Comparison of ENCODE assay signal across 18 cellular contexts in genomic region chr5:158409507-158409906, GRCh38.
DNase-seq lines count a peak whose midpoint lies in the region; ATAC-seq, FAIRE-seq and TF ChIP-seq lines count a peak whose summit lies in the region.
"Had no signal": no experiment of that assay in that cellular context is flagged by ENCODE, and none has a peak within 500 bp of the region (broad histone marks: within the 10 kb centered on the region; RNA-seq: fewer than 3 reads in every experiment).

No MANE protein-coding gene starts in this region.

- H3K9me3 Mint-ChIP-seq in astrocyte (ENCODE audit: unreplicated experiment) = peaks cover 4% of the 10 kb centered on the region

- no peaks in the 10 kb centered on the region for H3K36me3 ChIP-seq in astrocyte (ENCODE audit: insufficient read depth, low read length)
- H3K36me3 ChIP-seq in BE2C = no peaks in the 10 kb centered on the region
- H3K36me3 ChIP-seq in SK-N-SH (replicated peaks in 1 of 2; ENCODE audit: control insufficient read depth in 1 of 2, insufficient read depth in 2 of 2, low read length in 1 of 2) = no peaks in the 10 kb centered on the region
- H3K36me3 ChIP-seq: esophagus muscularis mucosa had no signal

- H3K4me3 Mint-ChIP-seq in astrocyte (ENCODE audit: unreplicated experiment) = no peak overlapping the region
- H3K4me3 Mint-ChIP-seq: CD14-positive monocyte had no signal

- POLR2A ChIA-PET in SK-N-SH (lab: Yijun Ruan, JAX) = no interaction called here

- H3K27ac ChIP-seq in astrocyte (ENCODE audit: low read depth, low read length) (no peak overlapping the region), SK-N-SH (ENCODE audit: low read depth in 2 of 2, low read length in 1 of 2) (no peak overlapping the region)
- H3K27ac ChIP-seq: esophagus muscularis mucosa, HL-60, skin epidermis, VCaP had no signal

- H3K4me1 Mint-ChIP-seq in astrocyte (ENCODE audit: low read depth, unreplicated experiment) = peaks cover 24% of the 10 kb centered on the region

- ATAC-seq in GM18520 (IDR thresholded peaks at IDR 0.05; ENCODE audit: unreplicated experiment) = peak; percentile 41
- ATAC-seq in GM21526 (IDR thresholded peaks at IDR 0.05; ENCODE audit: low FRiP score, unreplicated experiment) = peak; percentile 70
- ATAC-seq in HG03066 (IDR thresholded peaks at IDR 0.05; ENCODE audit: low read depth, unreplicated experiment) = peak; percentile 73
- no peak for ATAC-seq in HG03095 (IDR thresholded peaks at IDR 0.05; ENCODE audit: unreplicated experiment)
- no peak for ATAC-seq in HG03139 (IDR thresholded peaks at IDR 0.05; ENCODE audit: unreplicated experiment)
- ATAC-seq: left ventricle myocardium superior, SK-N-SH treated with all-trans-retinoic acid at 6 μM for 48 hours had no signal

- no peak for TF ChIP-seq EP300 in SK-N-SH (IDR thresholded peaks at IDR 0.05; ENCODE audit: borderline replicate concordance in 1 of 2, low read depth in 1 of 2, low read length in 1 of 2)

- no peak overlapping the region for H3K27ac Mint-ChIP-seq in astrocyte (ENCODE audit: unreplicated experiment)
- H3K27ac Mint-ChIP-seq: CD14-positive monocyte had no signal

- H3K79me2 ChIP-seq in astrocyte (ENCODE audit: insufficient read depth, low read length) (no peaks in the 10 kb centered on the region), SK-N-SH (ENCODE audit: insufficient read depth) (no peaks in the 10 kb centered on the region)

- DNase-seq in astrocyte (ENCODE audit: low read depth) (no peak), BE2C (no peak), SK-N-SH (no peak)
- DNase-seq: hypothalamus, left ventricle myocardium superior, substantia nigra had no signal

- H2AFZ ChIP-seq in astrocyte (ENCODE audit: low read depth, low read length) (no peak overlapping the region), SK-N-SH (ENCODE audit: low read depth) (no peak overlapping the region)

- no peaks in the 10 kb centered on the region for H3K27me3 Mint-ChIP-seq in astrocyte (ENCODE audit: low read depth, unreplicated experiment)

- no peak overlapping the region for H3K4me3 ChIP-seq in astrocyte (ENCODE audit: insufficient read depth, low read depth, low read length)
- no peak overlapping the region for H3K4me3 ChIP-seq in BE2C (ENCODE audit: low read depth, low read length)
- no peak overlapping the region for H3K4me3 ChIP-seq in SK-N-SH (ENCODE audit: low read depth in 2 of 2, low read length in 1 of 2)
- H3K4me3 ChIP-seq: esophagus muscularis mucosa, skin epidermis had no signal

- no peaks in the 10 kb centered on the region for H4K20me1 ChIP-seq in astrocyte (ENCODE audit: insufficient read depth, low read length)
- H4K20me1 ChIP-seq in SK-N-SH (ENCODE audit: insufficient read depth) = no peaks in the 10 kb centered on the region

- peak; percentile 20 for FAIRE-seq in astrocyte (lab: Jason Lieb, UNC)
- FAIRE-seq: colon had no signal

- CTCF ChIA-PET in SK-N-SH (lab: Yijun Ruan, JAX) = interaction anchor here (0.7 kb wide), 1 partner anchor 235 kb away, joined by 3 read pairs; no protein-coding TSS in a partner anchor

- TF ChIP-seq RAD21 in SK-N-SH (IDR thresholded peaks at IDR 0.05; ENCODE audit: low read length) = no peak

- H3K4me1 ChIP-seq in astrocyte (ENCODE audit: insufficient read depth, low read length) = peaks cover 6% of the 10 kb centered on the region
- 0 out of 2 replicates have a peak, but pooled peaks cover 4% of the 10 kb centered on the region for H3K4me1 ChIP-seq in BE2C
- H3K4me1 ChIP-seq in SK-N-SH (ENCODE audit: control insufficient read depth in 1 of 2, insufficient read depth in 2 of 2, low read depth in 1 of 2, low read length in 1 of 2) = peaks cover 0 to 3% of the 10 kb centered on the region in 2 experiments; a peak in 1 of 4 replicates

- no peak for TF ChIP-seq CTCF in astrocyte (IDR thresholded peaks at IDR 0.05; ENCODE audit: insufficient read depth, low read depth, low read length)
- TF ChIP-seq CTCF in BE2C (IDR thresholded peaks at IDR 0.05; ENCODE audit: low read depth, low read length) = no peak
- TF ChIP-seq CTCF in SK-N-SH (IDR thresholded peaks at IDR 0.05) = no peak

- no peaks in the 10 kb centered on the region for H3K9me3 ChIP-seq in astrocyte (ENCODE audit: insufficient read depth, low read depth, low read length)
- no peaks in the 10 kb centered on the region for H3K9me3 ChIP-seq in BE2C
- no peaks in the 10 kb centered on the region for H3K9me3 ChIP-seq in SK-N-SH
- H3K9me3 ChIP-seq: esophagus muscularis mucosa had no signal

- H3K9me2 ChIP-seq in SK-N-SH = no peaks in the 10 kb centered on the region

- H3K36me3 Mint-ChIP-seq in astrocyte (ENCODE audit: low read depth, unreplicated experiment) = no peaks in the 10 kb centered on the region

- H3K4me2 ChIP-seq in astrocyte (ENCODE audit: low read length) = no peak overlapping the region
- no peak overlapping the region for H3K4me2 ChIP-seq in SK-N-SH

- H3K9ac ChIP-seq in astrocyte (ENCODE audit: low read length) = no peak overlapping the region
- no peak overlapping the region for H3K9ac ChIP-seq in SK-N-SH

- peaks cover 13% of the 10 kb centered on the region for H3F3A ChIP-seq in SK-N-SH (replicated peaks; ENCODE audit: insufficient read depth)

- H3K27me3 ChIP-seq in astrocyte (ENCODE audit: insufficient read depth, low read length) (no peaks in the 10 kb centered on the region), BE2C (no peaks in the 10 kb centered on the region), SK-N-SH (ENCODE audit: insufficient read depth) (no peaks in the 10 kb centered on the region)
- H3K27me3 ChIP-seq: esophagus muscularis mucosa had no signal

TF ChIP-seq in SK-N-SH, 30 proteins besides CTCF, POLR2A, EP300 and RAD21:
- TF ChIP-seq, protein P1, sequence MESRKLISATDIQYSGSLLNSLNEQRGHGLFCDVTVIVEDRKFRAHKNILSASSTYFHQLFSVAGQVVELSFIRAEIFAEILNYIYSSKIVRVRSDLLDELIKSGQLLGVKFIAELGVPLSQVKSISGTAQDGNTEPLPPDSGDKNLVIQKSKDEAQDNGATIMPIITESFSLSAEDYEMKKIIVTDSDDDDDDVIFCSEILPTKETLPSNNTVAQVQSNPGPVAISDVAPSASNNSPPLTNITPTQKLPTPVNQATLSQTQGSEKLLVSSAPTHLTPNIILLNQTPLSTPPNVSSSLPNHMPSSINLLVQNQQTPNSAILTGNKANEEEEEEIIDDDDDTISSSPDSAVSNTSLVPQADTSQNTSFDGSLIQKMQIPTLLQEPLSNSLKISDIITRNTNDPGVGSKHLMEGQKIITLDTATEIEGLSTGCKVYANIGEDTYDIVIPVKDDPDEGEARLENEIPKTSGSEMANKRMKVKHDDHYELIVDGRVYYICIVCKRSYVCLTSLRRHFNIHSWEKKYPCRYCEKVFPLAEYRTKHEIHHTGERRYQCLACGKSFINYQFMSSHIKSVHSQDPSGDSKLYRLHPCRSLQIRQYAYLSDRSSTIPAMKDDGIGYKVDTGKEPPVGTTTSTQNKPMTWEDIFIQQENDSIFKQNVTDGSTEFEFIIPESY (IDR thresholded peaks at IDR 0.05; ENCODE audit: borderline replicate concordance, low read depth) = no peak
- TF ChIP-seq TEAD4 (IDR thresholded peaks at IDR 0.05; ENCODE audit: borderline replicate concordance, insufficient read depth) = no peak
- no peak for TF ChIP-seq NFIC (IDR thresholded peaks at IDR 0.05; ENCODE audit: borderline replicate concordance)
- no peak for TF ChIP-seq SMC3 (IDR thresholded peaks at IDR 0.05; ENCODE audit: low read depth, low read length)
- TF ChIP-seq, protein P2, sequence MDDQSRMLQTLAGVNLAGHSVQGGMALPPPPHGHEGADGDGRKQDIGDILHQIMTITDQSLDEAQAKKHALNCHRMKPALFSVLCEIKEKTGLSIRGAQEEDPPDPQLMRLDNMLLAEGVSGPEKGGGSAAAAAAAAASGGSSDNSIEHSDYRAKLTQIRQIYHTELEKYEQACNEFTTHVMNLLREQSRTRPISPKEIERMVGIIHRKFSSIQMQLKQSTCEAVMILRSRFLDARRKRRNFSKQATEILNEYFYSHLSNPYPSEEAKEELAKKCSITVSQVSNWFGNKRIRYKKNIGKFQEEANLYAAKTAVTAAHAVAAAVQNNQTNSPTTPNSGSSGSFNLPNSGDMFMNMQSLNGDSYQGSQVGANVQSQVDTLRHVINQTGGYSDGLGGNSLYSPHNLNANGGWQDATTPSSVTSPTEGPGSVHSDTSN (IDR thresholded peaks at IDR 0.05) = no peak
- TF ChIP-seq TCF12 (IDR thresholded peaks at IDR 0.05) = no peak
- TF ChIP-seq EZH2phosphoT487 (IDR thresholded peaks at IDR 0.05; ENCODE audit: borderline replicate concordance, low read depth) = no peak
- TF ChIP-seq YY1 (IDR thresholded peaks at IDR 0.05; ENCODE audit: low read depth) = no peak
- TF ChIP-seq RXRA (IDR thresholded peaks at IDR 0.05; ENCODE audit: borderline replicate concordance, low read depth) = no peak
TF ChIP-seq in SK-N-SH: peak in this region for 0.

Comparison
In these comparisons a context has a peak if more than half of its experiments do, and no peak if none do; other contexts are left out.
1. ATAC-seq: peak in GM18520 (single experiment), GM21526 (single experiment) and HG03066 (single experiment); none in HG03095 (single experiment) and HG03139 (single experiment).